Comparison of ENCODE assay signal across 13 cellular contexts in the genomic region with DNA sequence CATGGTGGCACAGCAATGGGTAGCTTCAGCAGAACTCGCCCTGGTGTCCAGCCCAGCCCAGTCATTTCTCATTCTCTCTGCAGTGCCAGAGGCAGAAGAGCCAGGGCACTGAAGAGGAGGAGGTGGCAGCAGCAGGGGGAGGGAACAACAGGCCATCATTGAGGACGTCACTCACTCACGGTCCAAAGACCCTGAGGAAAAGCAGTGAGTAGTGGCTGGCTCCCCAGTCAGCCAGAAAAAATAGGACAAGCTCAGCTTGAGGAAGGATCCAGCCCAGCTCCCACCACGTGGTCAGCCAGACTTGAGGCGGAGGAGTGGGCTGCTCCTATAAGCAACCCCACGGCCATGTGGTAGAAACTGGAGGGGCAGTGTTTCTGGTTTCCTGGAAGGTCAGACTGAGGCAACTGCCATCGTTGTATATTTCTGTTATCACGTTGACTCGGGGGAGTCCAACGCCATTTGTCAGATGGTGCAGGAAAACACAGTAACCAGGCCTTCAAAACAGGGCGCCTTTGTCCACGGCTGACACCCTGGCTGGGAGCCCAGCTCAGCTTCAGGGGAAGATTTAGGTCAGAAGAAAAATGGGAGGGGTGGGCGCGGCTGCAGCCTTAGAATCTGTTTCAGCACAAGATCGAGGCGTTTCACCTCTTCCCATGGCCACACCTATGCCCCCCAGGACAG. TPM values are rescaled to one million over a fixed set of nuclear protein-coding genes. Genes with fewer than 3 reads are reported as not detected.
DNase-seq lines count a peak whose midpoint lies in the region; ATAC-seq and TF ChIP-seq lines count a peak whose summit lies in the region.
"Had no signal": no experiment of that assay in that cellular context is flagged by ENCODE, and none has a peak within 500 bp of the region (broad histone marks: within the 10 kb centered on the region; RNA-seq: fewer than 3 reads in every experiment).

No MANE protein-coding gene starts in this region.

- no peaks in the 10 kb centered on the region for H3K9me3 ChIP-seq in testis
- H3K9me3 ChIP-seq: HAP-1 had no signal

- no peaks in the 10 kb centered on the region for H3K36me3 ChIP-seq in testis (ENCODE audit: low read depth, missing control alignments)
- H3K36me3 ChIP-seq: HAP-1 had no signal

- intact Hi-C loops in testis (cut with DNase I; ENCODE audit: low total_unique reads): no loop called here

- H3K27ac ChIP-seq in testis: peak overlapping the region; percentile 59 to 77

- no peak for ATAC-seq in WTC11
- ATAC-seq in activated CD8-positive, alpha-beta T cell treated with anti-CD3 and anti-CD28 coated beads, Interleukin-2, amount 10 ng/mL, durations not matched to agents 7 days and 5 days: no peak
- no peak for ATAC-seq in HG03439 (IDR thresholded peaks at IDR 0.05; ENCODE audit: unreplicated experiment)
- ATAC-seq: PC-3 had no signal

- CTCF ChIA-PET in WTC11 (lab: Charles Lee) (interaction anchor here (0.7 to 1.0 kb wide), 3 partner anchors 397 to 468 kb away, joined by 3 to 6 read pairs (median 3); no protein-coding TSS in a partner anchor), GM10248 (lab: Yijun Ruan, JAX) (interaction anchor here (0.6 to 5.0 kb wide), 20 partner anchors 9 to 816 kb away, joined by 3 to 29 read pairs (median 4); no protein-coding TSS in a partner anchor)
- CTCF ChIA-PET in activated CD8-positive, alpha-beta T cell treated with anti-CD3 and anti-CD28 coated beads, Interleukin-2, amount 10 ng/mL, durations not matched to agents 7 days and 5 days (lab: Charles Lee): interaction anchor here (0.7 to 2.6 kb wide), 7 partner anchors 9 to 450 kb away, joined by 3 to 13 read pairs (median 5); no protein-coding TSS in a partner anchor

- no peaks in the 10 kb centered on the region for H3K36me3 Mint-ChIP-seq in WTC11
- no peaks in the 10 kb centered on the region for H3K36me3 Mint-ChIP-seq in activated CD8-positive, alpha-beta T cell treated with anti-CD3 and anti-CD28 coated beads, Interleukin-2, amount 10 ng/mL, durations not matched to agents 7 days and 5 days (ENCODE audit: low read depth)
- H3K36me3 Mint-ChIP-seq: activated naive CD8-positive, alpha-beta T cell treated with anti-CD3 and anti-CD28 coated beads, Interleukin-2, amount 10 ng/mL, durations not matched to agents 7 days and 5 days had no signal

- TF ChIP-seq CTCF in WTC11 (IDR thresholded peaks at IDR 0.05): no peak
- no peak for TF ChIP-seq CTCF in fibroblast of villous mesenchyme (IDR thresholded peaks at IDR 0.05; ENCODE audit: insufficient read depth, low read depth, low read length)
- no peak for TF ChIP-seq CTCF in testis (IDR thresholded peaks at IDR 0.05)
- TF ChIP-seq CTCF in GM10248 (IDR thresholded peaks at IDR 0.05; ENCODE audit: control extremely low read depth, extremely low read depth, low read depth, missing control alignments): no peak

- H3K4me3 ChIP-seq in fibroblast of villous mesenchyme (ENCODE audit: low read depth, low read length): no peak overlapping the region
- H3K4me3 ChIP-seq in testis: no peak overlapping the region
- H3K4me3 ChIP-seq: HAP-1 had no signal

- DNase-seq in WTC11 (ENCODE audit: low spot score) (no peak), fibroblast of villous mesenchyme (ENCODE audit: low read depth) (peak; percentile 33), midbrain (lab: John Stamatoyannopoulos, UW) (peak; percentile 90), testis (peak; percentile 95), GM19238 (ENCODE audit: insufficient read length, low spot score) (no peak), GM10248 (ENCODE audit: extremely low spot score) (no peak)
- no peak for DNase-seq in activated CD8-positive, alpha-beta T cell treated with anti-CD3 and anti-CD28 coated beads, Interleukin-2, amount 10 ng/mL, durations not matched to agents 7 days and 5 days
- DNase-seq: activated naive CD8-positive, alpha-beta T cell treated with anti-CD3 and anti-CD28 coated beads, Interleukin-2, amount 10 ng/mL, durations not matched to agents 7 days and 5 days; DMS 273 treated with DMSO at 0.1 percent for 48 hours; PC-3; stimulated activated CD4-positive, alpha-beta T cell treated with anti-CD3 and anti-CD28 coated beads, Interleukin-2, amount 100 ng/mL, for 48 hours had no signal

- H3K4me1 Mint-ChIP-seq in WTC11: peaks cover 2% of the 10 kb centered on the region; the same call in 1 of the 2 replicates
- H3K4me1 Mint-ChIP-seq in activated CD8-positive, alpha-beta T cell treated with anti-CD3 and anti-CD28 coated beads, Interleukin-2, amount 10 ng/mL, durations not matched to agents 7 days and 5 days (ENCODE audit: low read depth): peaks cover 12% of the 10 kb centered on the region

- peaks cover 24% of the 10 kb centered on the region for H3K4me1 ChIP-seq in testis
- H3K4me1 ChIP-seq: HAP-1 had no signal

- POLR2A ChIA-PET in WTC11 (lab: Charles Lee): no interaction called here
- POLR2A ChIA-PET in activated CD8-positive, alpha-beta T cell treated with anti-CD3 and anti-CD28 coated beads, Interleukin-2, amount 10 ng/mL, durations not matched to agents 7 days and 5 days (lab: Charles Lee): no interaction called here
- POLR2A ChIA-PET in GM10248 (lab: Yijun Ruan, JAX): interaction anchor here (0.6 kb wide), 1 partner anchor 581 kb away, joined by 3 read pairs; no protein-coding TSS in a partner anchor

- H3K27ac Mint-ChIP-seq in WTC11: no peak overlapping the region
- no peak overlapping the region for H3K27ac Mint-ChIP-seq in activated CD8-positive, alpha-beta T cell treated with anti-CD3 and anti-CD28 coated beads, Interleukin-2, amount 10 ng/mL, durations not matched to agents 7 days and 5 days

- TF ChIP-seq POLR2A in testis (IDR thresholded peaks at IDR 0.05): no peak

- no peaks in the 10 kb centered on the region for H3K9me3 Mint-ChIP-seq in WTC11
- no peaks in the 10 kb centered on the region for H3K9me3 Mint-ChIP-seq in activated CD8-positive, alpha-beta T cell treated with anti-CD3 and anti-CD28 coated beads, Interleukin-2, amount 10 ng/mL, durations not matched to agents 7 days and 5 days (ENCODE audit: insufficient read depth)
- H3K9me3 Mint-ChIP-seq: activated naive CD8-positive, alpha-beta T cell treated with anti-CD3 and anti-CD28 coated beads, Interleukin-2, amount 10 ng/mL, durations not matched to agents 7 days and 5 days had no signal

- 54 to 67% methylated on average over 16 of the region's 16 CpGs for WGBS in testis, 2 donors

- H3K4me3 Mint-ChIP-seq in WTC11: no peak overlapping the region
- no peak overlapping the region for H3K4me3 Mint-ChIP-seq in activated CD8-positive, alpha-beta T cell treated with anti-CD3 and anti-CD28 coated beads, Interleukin-2, amount 10 ng/mL, durations not matched to agents 7 days and 5 days
- H3K4me3 Mint-ChIP-seq: activated naive CD8-positive, alpha-beta T cell treated with anti-CD3 and anti-CD28 coated beads, Interleukin-2, amount 10 ng/mL, durations not matched to agents 7 days and 5 days had no signal

- no peaks in the 10 kb centered on the region for H3K27me3 ChIP-seq in testis

- no peaks in the 10 kb centered on the region for H3K27me3 Mint-ChIP-seq in WTC11 (ENCODE audit: low read depth)
- no peaks in the 10 kb centered on the region for H3K27me3 Mint-ChIP-seq in activated CD8-positive, alpha-beta T cell treated with anti-CD3 and anti-CD28 coated beads, Interleukin-2, amount 10 ng/mL, durations not matched to agents 7 days and 5 days (ENCODE audit: low read depth)
- H3K27me3 Mint-ChIP-seq: activated naive CD8-positive, alpha-beta T cell treated with anti-CD3 and anti-CD28 coated beads, Interleukin-2, amount 10 ng/mL, durations not matched to agents 7 days and 5 days had no signal

TF ChIP-seq in WTC11, 78 proteins besides CTCF, POLR2A, EP300 and RAD21:
- 0 out of 2 replicates have a peak, but pooled peaks have one; percentile 11 for TF ChIP-seq GABPB1 (CRISPR knock-in tag; IDR thresholded peaks at IDR 0.05)
- TF ChIP-seq, protein P1, sequence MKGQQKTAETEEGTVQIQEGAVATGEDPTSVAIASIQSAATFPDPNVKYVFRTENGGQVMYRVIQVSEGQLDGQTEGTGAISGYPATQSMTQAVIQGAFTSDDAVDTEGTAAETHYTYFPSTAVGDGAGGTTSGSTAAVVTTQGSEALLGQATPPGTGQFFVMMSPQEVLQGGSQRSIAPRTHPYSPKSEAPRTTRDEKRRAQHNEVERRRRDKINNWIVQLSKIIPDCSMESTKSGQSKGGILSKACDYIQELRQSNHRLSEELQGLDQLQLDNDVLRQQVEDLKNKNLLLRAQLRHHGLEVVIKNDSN (CRISPR knock-in tag; IDR thresholded peaks at IDR 0.05): no peak
- TF ChIP-seq, protein P2, sequence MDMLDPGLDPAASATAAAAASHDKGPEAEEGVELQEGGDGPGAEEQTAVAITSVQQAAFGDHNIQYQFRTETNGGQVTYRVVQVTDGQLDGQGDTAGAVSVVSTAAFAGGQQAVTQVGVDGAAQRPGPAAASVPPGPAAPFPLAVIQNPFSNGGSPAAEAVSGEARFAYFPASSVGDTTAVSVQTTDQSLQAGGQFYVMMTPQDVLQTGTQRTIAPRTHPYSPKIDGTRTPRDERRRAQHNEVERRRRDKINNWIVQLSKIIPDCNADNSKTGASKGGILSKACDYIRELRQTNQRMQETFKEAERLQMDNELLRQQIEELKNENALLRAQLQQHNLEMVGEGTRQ (CRISPR knock-in tag; IDR thresholded peaks at IDR 0.05): no peak

RNA-seq across cellular contexts. Expression of a gene that starts 19.0 kb away (rescaled TPM):
- total RNA-seq in WTC11 (2021): not detected in 3 replicates
- total RNA-seq in fibroblast of villous mesenchyme: 0.32 TPM in 1 of 2 replicates, not detected in the other
- 10 to 100 TPM; 18.5 to 27.2 TPM for total RNA-seq in testis
- polyA plus RNA-seq in testis (ENCODE audit: insufficient read depth, low read depth, low replicate concordance): 59.4 TPM
- total RNA-seq in activated CD8-positive, alpha-beta T cell treated with anti-CD3 and anti-CD28 coated beads, Interleukin-2, amount 10 ng/mL, durations not matched to agents 7 days and 5 days: not detected
- total RNA-seq: activated naive CD8-positive, alpha-beta T cell treated with anti-CD3 and anti-CD28 coated beads, Interleukin-2, amount 10 ng/mL, durations not matched to agents 7 days and 5 days; PC-3 had no signal

Comparison
In these comparisons a context has a peak if more than half of its experiments do, and no peak if none do; other contexts are left out.
1. DNase-seq: peak in fibroblast of villous mesenchyme (single experiment), midbrain (single experiment) and testis (single experiment); none in WTC11 (single experiment), activated CD8-positive, alpha-beta T cell treated with anti-CD3 and anti-CD28 coated beads, Interleukin-2, amount 10 ng/mL, durations not matched to agents 7 days and 5 days (single experiment), GM19238 (single experiment) and GM10248 (single experiment).
2. RNA of a gene that starts 19.0 kb away (total RNA-seq): 18.5 to 27.2 TPM in testis; not detected in WTC11, 0.32 TPM in fibroblast of villous mesenchyme and not detected in activated CD8-positive, alpha-beta T cell treated with anti-CD3 and anti-CD28 coated beads, Interleukin-2, amount 10 ng/mL, durations not matched to agents 7 days and 5 days; every median in the first group is over 10 times any median in the second.